ENCODE assay signal across 23 cellular contexts in the genomic region with DNA sequence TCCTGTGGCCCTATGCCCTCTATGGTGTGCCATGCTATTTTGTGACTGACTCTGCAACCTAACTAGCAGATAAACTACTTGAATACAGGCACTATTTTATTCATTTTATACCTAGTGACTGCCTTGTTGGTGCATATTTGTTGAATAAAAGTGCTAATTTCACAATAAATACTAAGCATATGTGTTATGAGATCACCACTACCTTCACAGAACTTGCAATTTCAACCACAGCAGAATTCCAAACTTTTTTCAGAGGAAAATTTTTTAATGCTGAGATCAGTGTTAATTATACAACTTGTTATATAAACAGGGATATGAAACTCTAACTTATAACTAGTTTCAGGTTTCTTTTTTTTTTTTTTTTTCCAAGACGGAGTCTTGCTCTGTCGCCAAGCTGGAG.
A peak's percentile ranks its signal among the peaks of the same experiment; 100 is the strongest.
DNase-seq lines count a peak whose midpoint lies in the region; ATAC-seq and TF ChIP-seq lines count a peak whose summit lies in the region.
"Had no signal": no experiment of that assay in that cellular context is flagged by ENCODE, and none has a peak within 500 bp of the region (broad histone marks: within the 10 kb centered on the region; RNA-seq: fewer than 3 reads in every experiment).

No MANE protein-coding gene starts in this region.

- H3K4me1 ChIP-seq in osteoblast (ENCODE audit: insufficient read depth, low read length) = peaks cover 31% of the 10 kb centered on the region
- no peaks in the 10 kb centered on the region for H3K4me1 ChIP-seq in CD8-positive, alpha-beta T cell (ENCODE audit: insufficient read depth, low read length)

- TF ChIP-seq CTCF in AG10803 (conservative IDR thresholded peaks at IDR 0.05; ENCODE audit: low read length) = no peak
- no peak for TF ChIP-seq CTCF in chondrocyte (IDR thresholded peaks at IDR 0.05)
- no peak for TF ChIP-seq CTCF in osteoblast (IDR thresholded peaks at IDR 0.05; ENCODE audit: extremely low read depth, low read depth, low read length)
- TF ChIP-seq CTCF in CD8-positive, alpha-beta T cell (IDR thresholded peaks at IDR 0.05) = no peak

- H4K20me1 ChIP-seq in osteoblast (ENCODE audit: insufficient read depth, low read length) = peaks cover 3% of the 10 kb centered on the region

- peak overlapping the region; percentile 72 for H3K27ac Mint-ChIP-seq in chondrocyte (ENCODE audit: unreplicated experiment)
- H3K27ac Mint-ChIP-seq in CD8-positive, alpha-beta T cell = no peak overlapping the region
- H3K27ac Mint-ChIP-seq: activated CD4-positive, alpha-beta T cell treated with anti-CD3 and anti-CD28 coated beads for 36 hours had no signal

- no peaks in the 10 kb centered on the region for H3K27me3 Mint-ChIP-seq in chondrocyte (ENCODE audit: low read depth)
- no peaks in the 10 kb centered on the region for H3K27me3 Mint-ChIP-seq in CD8-positive, alpha-beta T cell (ENCODE audit: low read depth)
- H3K27me3 Mint-ChIP-seq: activated CD4-positive, alpha-beta T cell treated with anti-CD3 and anti-CD28 coated beads for 36 hours; naive thymus-derived CD4-positive, alpha-beta T cell had no signal

- H3K9me3 ChIP-seq in osteoblast (ENCODE audit: low read depth, low read length) = no peaks in the 10 kb centered on the region
- H3K9me3 ChIP-seq in CD8-positive, alpha-beta T cell (ENCODE audit: low read length) = no peaks in the 10 kb centered on the region

- intact Hi-C loops in CD8-positive, alpha-beta T cell (cut with DNase I, micrococcal nuclease) = loop anchor here in 1 of 2 experiments (5.0 to 10.0 kb wide), 2 partner anchors 94 to 516 kb away; a partner anchor contains a TSS

- H3K79me2 ChIP-seq in osteoblast (ENCODE audit: insufficient read depth, low read length) = peaks cover 94% of the 10 kb centered on the region

- H3K4me1 Mint-ChIP-seq in chondrocyte (ENCODE audit: low read depth) = peaks cover 68% of the 10 kb centered on the region
- H3K4me1 Mint-ChIP-seq in CD8-positive, alpha-beta T cell (ENCODE audit: low read depth) = peaks cover 21% of the 10 kb centered on the region
- H3K4me1 Mint-ChIP-seq: H9 had no signal

- no peak overlapping the region for H3K4me2 ChIP-seq in osteoblast (ENCODE audit: insufficient read depth, low read length)

- H3K36me3 Mint-ChIP-seq in chondrocyte (ENCODE audit: low read depth) = peaks cover 29% of the 10 kb centered on the region
- H3K36me3 Mint-ChIP-seq in CD8-positive, alpha-beta T cell = peaks cover 87% of the 10 kb centered on the region

- H3K4me3 ChIP-seq in AG10803 (ENCODE audit: low read length) = no peak overlapping the region
- H3K4me3 ChIP-seq in osteoblast (ENCODE audit: insufficient read depth, low read length) = no peak overlapping the region
- H3K4me3 ChIP-seq in CD8-positive, alpha-beta T cell (ENCODE audit: low read depth, low read length) = no peak overlapping the region

- peak; percentile 86 for DNase-seq in AG10803 (ENCODE audit: low read depth)
- peak; percentile 37 for DNase-seq in HCEC 1CT
- no peak for DNase-seq in chondrocyte (ENCODE audit: low spot score)
- DNase-seq in osteoblast (ENCODE audit: insufficient read length, low spot score, missing footprints) = no peak
- no peak for DNase-seq in NCI-H2171 (lab: John Stamatoyannopoulos, UW)
- no peak for DNase-seq in cortex of kidney (lab: John Stamatoyannopoulos, UW)
- no peak for DNase-seq in hypothalamus (lab: John Stamatoyannopoulos, UW)
- DNase-seq in CD8-positive, alpha-beta T cell = no peak
- DNase-seq: activated CD4-positive, alpha-beta T cell treated with anti-CD3 and anti-CD28 coated beads for 36 hours; activated effector memory CD4-positive, alpha-beta T cell treated with anti-CD3 and anti-CD28 coated beads, Interleukin-2, amount 50 U/mL, for 16 hours; amniotic stem cell; DND-41; H9; mesendoderm; naive thymus-derived CD4-positive, alpha-beta T cell; NCI-H1092 treated with DMSO at 0.1 percent for 48 hours; NCI-H2081; NCI-H510A; posterior cingulate gyrus; RPMI8226; small intestine; stimulated activated CD4-positive, alpha-beta T cell treated with anti-CD3 and anti-CD28 coated beads, Interleukin-4, amount 100 ng/mL, for 1 hour; T1000 had no signal

- H3K9me3 Mint-ChIP-seq in chondrocyte (ENCODE audit: low read depth) = peaks cover 8% of the 10 kb centered on the region
- peaks cover 4% of the 10 kb centered on the region for H3K9me3 Mint-ChIP-seq in CD8-positive, alpha-beta T cell

- POLR2A ChIA-PET in CD8-positive, alpha-beta T cell (lab: Charles Lee) = interaction anchor here (0.6 kb wide), 1 partner anchor 311 kb away, joined by 3 read pairs; no protein-coding TSS in a partner anchor

- no peak overlapping the region for H2AFZ ChIP-seq in osteoblast (ENCODE audit: low read length)

- no peaks in the 10 kb centered on the region for H3K27me3 ChIP-seq in osteoblast (ENCODE audit: insufficient read depth, low read length)
- H3K27me3 ChIP-seq in CD8-positive, alpha-beta T cell (ENCODE audit: insufficient read depth, low read length) = no peaks in the 10 kb centered on the region

- CTCF ChIA-PET in CD8-positive, alpha-beta T cell (lab: Charles Lee) = no interaction called here

- H3K27ac ChIP-seq in osteoblast (ENCODE audit: low read depth, low read length) = peak overlapping the region; percentile 47
- no peak overlapping the region for H3K27ac ChIP-seq in CD8-positive, alpha-beta T cell (ENCODE audit: low read depth, low read length)

- ATAC-seq in CD8-positive, alpha-beta T cell = no peak
- ATAC-seq: activated CD4-positive, alpha-beta T cell treated with anti-CD3 and anti-CD28 coated beads for 36 hours; naive thymus-derived CD4-positive, alpha-beta T cell had no signal

- no peak overlapping the region for H3K4me3 Mint-ChIP-seq in chondrocyte (ENCODE audit: unreplicated experiment)
- H3K4me3 Mint-ChIP-seq in CD8-positive, alpha-beta T cell = no peak overlapping the region
- H3K4me3 Mint-ChIP-seq: activated CD4-positive, alpha-beta T cell treated with anti-CD3 and anti-CD28 coated beads for 36 hours; H9; naive thymus-derived CD4-positive, alpha-beta T cell had no signal

- H3K36me3 ChIP-seq in osteoblast (ENCODE audit: insufficient read depth, low read length) = peaks cover 51% of the 10 kb centered on the region
- peaks cover 23% of the 10 kb centered on the region for H3K36me3 ChIP-seq in CD8-positive, alpha-beta T cell (ENCODE audit: insufficient read depth, low read length)

Comparison
In these comparisons a context has a peak if more than half of its experiments do, and no peak if none do; other contexts are left out.
1. DNase-seq: peak in AG10803 (single experiment) and HCEC 1CT (single experiment); none in chondrocyte (single experiment), osteoblast (single experiment), NCI-H2171 (single experiment), cortex of kidney (single experiment), hypothalamus (0 of 51) and CD8-positive, alpha-beta T cell (0 of 7).